Comparison of ENCODE assay signal across 8 cellular contexts in genomic region chr18:21242141-21243040, GRCh38. TPM values are rescaled to one million over a fixed set of nuclear protein-coding genes. Genes with fewer than 3 reads are reported as not detected.
DNase-seq lines count a peak whose midpoint lies in the region; ATAC-seq, FAIRE-seq and TF ChIP-seq lines count a peak whose summit lies in the region.

GREB1L (plus strand) TSS chr18:21242232; CDS start chr18:21383519, 141,287 bp downstream.

- DNase-seq in H54 (ENCODE audit: insufficient read length, low spot score) (peak; percentile 61), NCI-H82 treated with DMSO at 0.1 percent for 48 hours (lab: John Stamatoyannopoulos, UW; ENCODE audit: unreplicated experiment) (peak; percentile 48), colonic mucosa (peak; percentile 34), left lobe of liver (ENCODE audit: low spot score) (peak; percentile 88)
- DNase-seq in stimulated activated CD8-positive, alpha-beta memory T cell treated with anti-CD3 and anti-CD28 coated beads, Interleukin-15, amount 100 ng/mL, for 48 hours (ENCODE audit: low read depth in 2 of 2) = peak; percentile 17 to 22
- DNase-seq in activated CD4-positive, CD25-positive, alpha-beta regulatory T cell treated with anti-CD3 and anti-CD28 coated beads, Interleukin-2, amount 50 U/mL, for 72 hours = no peak

- TF ChIP-seq CTCF in C4-2B (conservative IDR thresholded peaks at IDR 0.05) = peak; percentile 69
- no peak for TF ChIP-seq CTCF in colonic mucosa (IDR thresholded peaks at IDR 0.05)

- no peak within 1 kb of the TSS for H3K9ac ChIP-seq in colonic mucosa (ENCODE audit: low read depth in 2 of 2, low read length in 2 of 2)

- intact Hi-C loops in colonic mucosa (cut with DNase I) = no loop called here

- H3K27ac ChIP-seq in C4-2B (peak within 1 kb of the TSS; percentile 66), colonic mucosa (no peak within 1 kb of the TSS)

- ATAC-seq in left lobe of liver (peak; percentile 89), HG03439 (IDR thresholded peaks at IDR 0.05; ENCODE audit: unreplicated experiment) (no peak)

- no peaks in the 10 kb centered on the region for H3K36me3 ChIP-seq in colonic mucosa

- no peak for FAIRE-seq in H54 (lab: Jason Lieb, UNC)

- no peaks in the 10 kb centered on the region for H3K9me3 ChIP-seq in colonic mucosa

- peak; percentile 50; the same call in 1 of the 2 replicates for TF ChIP-seq POLR2A in H54 (IDR thresholded peaks at IDR 0.05; ENCODE audit: low read depth, low read length)

- H3K4me1 ChIP-seq in colonic mucosa = no peaks in the 10 kb centered on the region

- H3K4me3 ChIP-seq in colonic mucosa = peak within 1 kb of the TSS; percentile 57

- peaks cover 20% of the 10 kb centered on the region for H3K27me3 ChIP-seq in colonic mucosa

RNA-seq across cellular contexts. Expression of gene GREB1L, which starts in this region (rescaled TPM):
- under 1 TPM; 0.20 to 0.58 TPM for total RNA-seq in colonic mucosa
- 4.3 TPM for total RNA-seq in left lobe of liver

Comparison
In these comparisons a context has a peak if more than half of its experiments do, and no peak if none do; other contexts are left out.
1. Peak in DNase-seq and H3K4me3 ChIP-seq in colonic mucosa; RNA of the gene not detected or under 1 TPM.